ENCODE assay signal across 9 cellular contexts in the genomic region with DNA sequence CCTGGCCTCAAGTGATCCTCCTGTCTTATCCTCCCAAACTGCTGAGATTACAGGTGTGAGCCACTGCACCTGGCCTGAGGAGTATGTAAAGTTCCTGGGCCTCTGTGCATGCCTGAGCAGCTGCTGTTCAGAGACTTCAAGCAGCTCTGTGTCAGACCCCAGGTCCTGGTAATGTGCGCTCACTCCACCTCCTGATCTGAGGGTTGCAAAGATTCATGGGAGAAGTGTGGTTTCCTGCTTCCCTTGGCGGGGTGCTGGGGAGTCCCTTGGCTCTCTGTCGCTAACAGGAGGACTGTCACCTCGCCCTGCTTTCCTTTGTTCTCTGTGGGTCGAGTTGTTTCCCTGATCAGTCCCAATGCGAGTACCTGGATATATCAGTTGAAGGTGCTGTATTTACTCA. TPM values are rescaled to one million over a fixed set of nuclear protein-coding genes. Genes with fewer than 3 reads are reported as not detected.
A peak's percentile ranks its signal among the peaks of the same experiment; 100 is the strongest.
DNase-seq lines count a peak whose midpoint lies in the region; ATAC-seq lines count a peak whose summit lies in the region.
"Had no signal": no experiment of that assay in that cellular context is flagged by ENCODE, and none has a peak within 500 bp of the region (broad histone marks: within the 10 kb centered on the region; RNA-seq: fewer than 3 reads in every experiment).

No MANE protein-coding gene starts in this region.

- CTCF ChIA-PET in CD8-positive, alpha-beta memory T cell (lab: Charles Lee), result interaction anchor here (0.7 kb wide), 1 partner anchor 83 kb away, joined by 3 read pairs; no protein-coding TSS in a partner anchor
- CTCF ChIA-PET in activated naive CD4-positive, alpha-beta T cell treated with anti-CD3 and anti-CD28 coated beads for 36 hours (lab: Charles Lee), result interaction anchor here (1.0 kb wide), 1 partner anchor 11 kb away, joined by 3 read pairs; no protein-coding TSS in a partner anchor

- peaks cover 23 to 34% (median 33%) of the 10 kb centered on the region in 3 donors for H3K4me1 Mint-ChIP-seq in CD8-positive, alpha-beta memory T cell
- H3K4me1 Mint-ChIP-seq in activated naive CD4-positive, alpha-beta T cell treated with anti-CD3 and anti-CD28 coated beads for 36 hours (ENCODE audit: low read depth), result peaks cover 34% of the 10 kb centered on the region
- H3K4me1 Mint-ChIP-seq: nephron progenitor cell had no signal

- no peak overlapping the region for H3K27ac ChIP-seq in CD8-positive, alpha-beta memory T cell (ENCODE audit: low read depth, low read length)
- H3K27ac ChIP-seq in caudate nucleus (ENCODE audit: low read depth, low read length), result no peak overlapping the region

- H3K9me3 Mint-ChIP-seq in CD8-positive, alpha-beta memory T cell, result peaks cover 30 to 39% (median 34%) of the 10 kb centered on the region in 5 donors
- H3K9me3 Mint-ChIP-seq in activated naive CD4-positive, alpha-beta T cell treated with anti-CD3 and anti-CD28 coated beads for 36 hours, result peaks cover 41% of the 10 kb centered on the region

- H3K36me3 Mint-ChIP-seq in CD8-positive, alpha-beta memory T cell, result peaks cover 0 to 27% (median 8%) of the 10 kb centered on the region in 3 donors
- peaks cover 19% of the 10 kb centered on the region for H3K36me3 Mint-ChIP-seq in activated naive CD4-positive, alpha-beta T cell treated with anti-CD3 and anti-CD28 coated beads for 36 hours (ENCODE audit: low read depth)

- peaks cover 16% of the 10 kb centered on the region for H3K9me3 ChIP-seq in CD8-positive, alpha-beta memory T cell (ENCODE audit: low read length)

- POLR2A ChIA-PET in CD8-positive, alpha-beta memory T cell (lab: Charles Lee), result interaction anchor here (0.6 kb wide), 1 partner anchor 12 kb away, joined by 3 read pairs; no protein-coding TSS in a partner anchor

- H3K4me1 ChIP-seq in CD8-positive, alpha-beta memory T cell (ENCODE audit: insufficient read depth, low read length), result peaks cover 37% of the 10 kb centered on the region

- H3K4me3 Mint-ChIP-seq in CD8-positive, alpha-beta memory T cell, result peak overlapping the region; percentile 9 to 81 (median 53)
- H3K4me3 Mint-ChIP-seq in activated naive CD4-positive, alpha-beta T cell treated with anti-CD3 and anti-CD28 coated beads for 36 hours, result no peak overlapping the region
- H3K4me3 Mint-ChIP-seq: nephron progenitor cell had no signal

- intact Hi-C loops in activated naive CD4-positive, alpha-beta T cell treated with anti-CD3 and anti-CD28 coated beads for 36 hours (cut with micrococcal nuclease), result loop anchor here (1.0 to 5.0 kb wide), 4 partner anchors 16 to 232 kb away; a partner anchor contains a TSS

- no peaks in the 10 kb centered on the region for H3K27me3 ChIP-seq in CD8-positive, alpha-beta memory T cell (ENCODE audit: insufficient read depth, low read length, poor library complexity, severe bottlenecking)

- peak overlapping the region; percentile 6 for H3K4me3 ChIP-seq in CD8-positive, alpha-beta memory T cell (ENCODE audit: low read length)

- no peak for ATAC-seq in HG03097 (IDR thresholded peaks at IDR 0.05; ENCODE audit: low FRiP score, unreplicated experiment)

- H3K27ac Mint-ChIP-seq in CD8-positive, alpha-beta memory T cell, result peak overlapping the region; percentile 43 to 90 (median 80)
- peak overlapping the region; percentile 80 for H3K27ac Mint-ChIP-seq in activated naive CD4-positive, alpha-beta T cell treated with anti-CD3 and anti-CD28 coated beads for 36 hours
- H3K27ac Mint-ChIP-seq: nephron progenitor cell had no signal

- H3K27me3 Mint-ChIP-seq in CD8-positive, alpha-beta memory T cell, result peaks cover 8 to 14% of the 10 kb centered on the region in 2 donors
- H3K27me3 Mint-ChIP-seq in activated naive CD4-positive, alpha-beta T cell treated with anti-CD3 and anti-CD28 coated beads for 36 hours (ENCODE audit: low read depth), result no peaks in the 10 kb centered on the region

- peak; percentile 31 to 90 (median 74) for DNase-seq in CD8-positive, alpha-beta memory T cell
- peak; percentile 67 for DNase-seq in activated CD4-positive, alpha-beta T cell treated with anti-CD3 and anti-CD28 coated beads for 48 hours
- DNase-seq in activated naive CD4-positive, alpha-beta T cell treated with anti-CD3 and anti-CD28 coated beads for 36 hours, result peak; percentile 93
- DNase-seq in stimulated activated CD4-positive, alpha-beta T cell treated with anti-CD3 and anti-CD28 coated beads, Interleukin-4, amount 100 ng/mL, for 24 hours, result peak; percentile 51
- DNase-seq in caudate nucleus (lab: John Stamatoyannopoulos, UW) (no peak), DMS53 treated with DMSO at 0.1 percent for 48 hours (lab: John Stamatoyannopoulos, UW; ENCODE audit: unreplicated experiment) (no peak), NCI-H345 (lab: John Stamatoyannopoulos, UW) (no peak)
- DNase-seq: nephron progenitor cell had no signal

- no peaks in the 10 kb centered on the region for H3K36me3 ChIP-seq in CD8-positive, alpha-beta memory T cell (ENCODE audit: insufficient read depth, low read length)

RNA-seq across cellular contexts. Expression of a gene that starts 8.6 kb away (rescaled TPM):
- not detected for total RNA-seq in CD8-positive, alpha-beta memory T cell
- polyA plus RNA-seq in CD8-positive, alpha-beta memory T cell, result not detected
- not detected for total RNA-seq in activated naive CD4-positive, alpha-beta T cell treated with anti-CD3 and anti-CD28 coated beads for 36 hours

RNA-seq across cellular contexts. Expression of a gene that starts 18.8 kb away (rescaled TPM):
- total RNA-seq in CD8-positive, alpha-beta memory T cell, result not detected
- polyA plus RNA-seq in CD8-positive, alpha-beta memory T cell, result not detected
- not detected for total RNA-seq in activated naive CD4-positive, alpha-beta T cell treated with anti-CD3 and anti-CD28 coated beads for 36 hours

RNA-seq across cellular contexts. Expression of a gene that starts 56.0 kb away (rescaled TPM):
- total RNA-seq in CD8-positive, alpha-beta memory T cell, result not detected
- polyA plus RNA-seq in CD8-positive, alpha-beta memory T cell, result not detected
- not detected for total RNA-seq in activated naive CD4-positive, alpha-beta T cell treated with anti-CD3 and anti-CD28 coated beads for 36 hours

Comparison
In these comparisons a context has a peak if more than half of its experiments do, and no peak if none do; other contexts are left out.
1. DNase-seq: peak in CD8-positive, alpha-beta memory T cell (5 of 5), activated CD4-positive, alpha-beta T cell treated with anti-CD3 and anti-CD28 coated beads for 48 hours (single experiment), activated naive CD4-positive, alpha-beta T cell treated with anti-CD3 and anti-CD28 coated beads for 36 hours (single experiment) and stimulated activated CD4-positive, alpha-beta T cell treated with anti-CD3 and anti-CD28 coated beads, Interleukin-4, amount 100 ng/mL, for 24 hours (single experiment); none in caudate nucleus (0 of 61), DMS53 treated with DMSO at 0.1 percent for 48 hours (single experiment) and NCI-H345 (single experiment).